20 cellular contexts compared by ENCODE assay signal in the genomic region with DNA sequence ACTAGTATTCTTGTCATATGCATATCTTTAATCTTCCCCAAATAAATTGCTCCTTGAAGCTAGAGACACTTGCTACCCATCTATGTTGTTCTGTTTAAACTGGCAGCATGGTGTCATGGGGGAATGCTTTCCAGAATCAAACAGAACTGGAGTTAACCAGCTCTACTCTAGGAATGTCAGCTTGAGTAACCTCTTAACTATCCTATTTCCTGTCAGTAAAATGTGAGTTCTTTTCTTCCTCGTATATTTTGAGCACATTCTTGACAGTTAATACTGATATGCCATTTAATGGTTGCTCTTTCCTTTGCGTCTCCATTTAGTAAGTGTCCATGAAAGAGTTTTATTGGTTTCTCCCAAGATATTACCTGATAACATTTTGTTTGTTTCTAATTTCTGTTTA. TPM values are rescaled to one million over a fixed set of nuclear protein-coding genes. Genes with fewer than 3 reads are reported as not detected.
DNase-seq lines count a peak whose midpoint lies in the region; ATAC-seq and TF ChIP-seq lines count a peak whose summit lies in the region.
"Had no signal": no experiment of that assay in that cellular context is flagged by ENCODE, and none has a peak within 500 bp of the region (broad histone marks: within the 10 kb centered on the region; RNA-seq: fewer than 3 reads in every experiment).

No MANE protein-coding gene starts in this region.

- peak; percentile 13 for DNase-seq in DMS53 (lab: John Stamatoyannopoulos, UW)
- no peak for DNase-seq in DMS53 treated with DMSO at 0.1 percent for 48 hours (lab: John Stamatoyannopoulos, UW; ENCODE audit: unreplicated experiment)
- peak; percentile 16 for DNase-seq in GM23338 (ENCODE audit: low spot score)
- no peak for DNase-seq in HFFc6
- DNase-seq in globus pallidus (ENCODE audit: low spot score): no peak
- DNase-seq in DMS153 (lab: John Stamatoyannopoulos, UW): no peak
- DNase-seq: 8988T; ACHN; AML-193; BE2C; CD4-positive, CD25-positive, alpha-beta regulatory T cell; CD8-positive, alpha-beta T cell; DND-41; GM23248 had no signal

- TF ChIP-seq CTCF in GM23338 (conservative IDR thresholded peaks at IDR 0.05; ENCODE audit: low read depth in 2 of 2) (no peak), VCaP (conservative IDR thresholded peaks at IDR 0.05) (no peak), neural cell (IDR thresholded peaks at IDR 0.05; ENCODE audit: poor library complexity, severe bottlenecking) (no peak), HFFc6 (IDR thresholded peaks at IDR 0.05) (no peak)

- no peak overlapping the region for H3K9ac ChIP-seq in neural cell (ENCODE audit: low read length)
- H3K9ac ChIP-seq: BLaER1 treated with 17β-estradiol and CSF1 and Interleukin-3, amounts not matched to agents 10 nM and 100 nM; GM23248 had no signal

- H3K4me3 Mint-ChIP-seq in GM23338 (no peak overlapping the region), HFFc6 (no peak overlapping the region)
- H3K4me3 Mint-ChIP-seq: CD4-positive, CD25-positive, alpha-beta regulatory T cell; CD8-positive, alpha-beta T cell had no signal

- H3K79me2 ChIP-seq in GM23338 (replicated peaks; ENCODE audit: insufficient read depth) (no peaks in the 10 kb centered on the region), neural cell (replicated peaks; ENCODE audit: insufficient read depth, low read length) (peaks cover 3% of the 10 kb centered on the region)

- H3K4me3 ChIP-seq in GM23338 (no peak overlapping the region), neural cell (ENCODE audit: low read length) (peak overlapping the region; percentile 23)
- H3K4me3 ChIP-seq: A549; BLaER1 treated with 17β-estradiol and CSF1 and Interleukin-3, amounts not matched to agents 10 nM and 100 nM; GM23248; HAP-1 had no signal

- H3K4me1 Mint-ChIP-seq in GM23338 (peaks cover 37% of the 10 kb centered on the region), HFFc6 (ENCODE audit: low read depth) (no peaks in the 10 kb centered on the region)
- H3K4me1 Mint-ChIP-seq: CD4-positive, CD25-positive, alpha-beta regulatory T cell had no signal

- peak; percentile 82 for TF ChIP-seq EP300 in neural cell (conservative IDR thresholded peaks at IDR 0.05; ENCODE audit: poor library complexity, severe bottlenecking)

- H4K20me1 ChIP-seq in GM23338 (replicated peaks; ENCODE audit: insufficient read depth) (no peaks in the 10 kb centered on the region), neural cell (ENCODE audit: insufficient read depth) (no peaks in the 10 kb centered on the region)
- H4K20me1 ChIP-seq: BLaER1 treated with 17β-estradiol and CSF1 and Interleukin-3, amounts not matched to agents 10 nM and 100 nM had no signal

- H3K27me3 Mint-ChIP-seq in GM23338 (ENCODE audit: insufficient read depth, low read depth, poor library complexity) (peaks cover 9% of the 10 kb centered on the region), HFFc6 (ENCODE audit: insufficient read depth) (no peaks in the 10 kb centered on the region; the same call in 1 of the 2 replicates)
- H3K27me3 Mint-ChIP-seq: CD4-positive, CD25-positive, alpha-beta regulatory T cell had no signal

- no peaks in the 10 kb centered on the region for H3K36me3 ChIP-seq in GM23338 (ENCODE audit: insufficient read depth)
- H3K36me3 ChIP-seq in neural cell (ENCODE audit: insufficient read depth, low read length): no peaks in the 10 kb centered on the region
- H3K36me3 ChIP-seq: BE2C; BLaER1 treated with 17β-estradiol and CSF1 and Interleukin-3, amounts not matched to agents 10 nM and 100 nM; HAP-1 had no signal

- H3K4me1 ChIP-seq in GM23338 (ENCODE audit: insufficient read depth): peaks cover 40% of the 10 kb centered on the region
- H3K4me1 ChIP-seq: A549, BE2C, HAP-1 had no signal

- H3F3A ChIP-seq in GM23338 (replicated peaks; ENCODE audit: low read depth) (0 out of 2 replicates have a peak, but pooled peaks cover 3% of the 10 kb centered on the region), neural cell (ENCODE audit: insufficient read depth, low read length, poor library complexity, severe bottlenecking) (peaks cover 3% of the 10 kb centered on the region)

- H3K4me2 ChIP-seq in GM23338: no peak overlapping the region
- no peak overlapping the region for H3K4me2 ChIP-seq in neural cell (ENCODE audit: low read length)
- H3K4me2 ChIP-seq: A549; BLaER1 treated with 17β-estradiol and CSF1 and Interleukin-3, amounts not matched to agents 10 nM and 100 nM had no signal

- TF ChIP-seq RAD21 in neural cell (conservative IDR thresholded peaks at IDR 0.05): no peak

- H3K9me3 Mint-ChIP-seq in GM23338: no peaks in the 10 kb centered on the region; the same call in 2 of the 3 replicates
- peaks cover 58% of the 10 kb centered on the region for H3K9me3 Mint-ChIP-seq in HFFc6

- no peak overlapping the region for H3K27ac ChIP-seq in GM23338 (ENCODE audit: low read depth)
- H3K27ac ChIP-seq in VCaP: peak overlapping the region; percentile 69
- peak overlapping the region; percentile 48 for H3K27ac ChIP-seq in neural cell (ENCODE audit: low read length)
- H3K27ac ChIP-seq: A549; BLaER1 treated with 17β-estradiol and CSF1 and Interleukin-3, amounts not matched to agents 10 nM and 100 nM; GM23248 had no signal

- ATAC-seq in GM23338: no peak
- ATAC-seq: A549; CD8-positive, alpha-beta T cell had no signal

- H3K36me3 Mint-ChIP-seq in GM23338 (ENCODE audit: low read depth) (peaks cover 8% of the 10 kb centered on the region; the same call in 2 of the 3 replicates), HFFc6 (ENCODE audit: low read depth) (no peaks in the 10 kb centered on the region; the same call in 1 of the 2 replicates)
- H3K36me3 Mint-ChIP-seq: CD4-positive, CD25-positive, alpha-beta regulatory T cell; CD8-positive, alpha-beta T cell had no signal

- H3K9me2 ChIP-seq in GM23338 (ENCODE audit: insufficient read depth) (peaks cover 16% of the 10 kb centered on the region), neural cell (ENCODE audit: insufficient read depth, low read length) (no peaks in the 10 kb centered on the region)

- no peaks in the 10 kb centered on the region for H3K27me3 ChIP-seq in GM23338 (ENCODE audit: insufficient read depth)
- H3K27me3 ChIP-seq in neural cell (ENCODE audit: insufficient read depth, low read depth, low read length): no peaks in the 10 kb centered on the region
- H3K27me3 ChIP-seq: BE2C; BLaER1 treated with 17β-estradiol and CSF1 and Interleukin-3, amounts not matched to agents 10 nM and 100 nM had no signal

- H3K27ac Mint-ChIP-seq in GM23338 (no peak overlapping the region), HFFc6 (no peak overlapping the region)
- H3K27ac Mint-ChIP-seq: CD4-positive, CD25-positive, alpha-beta regulatory T cell; CD8-positive, alpha-beta T cell had no signal

- H2AFZ ChIP-seq in GM23338 (no peak overlapping the region), neural cell (ENCODE audit: low read depth, low read length) (no peak overlapping the region)
- H2AFZ ChIP-seq: GM23248 had no signal

- no peaks in the 10 kb centered on the region for H3K9me3 ChIP-seq in neural cell (ENCODE audit: low read length)
- H3K9me3 ChIP-seq: A549; BE2C; BLaER1 treated with 17β-estradiol and CSF1 and Interleukin-3, amounts not matched to agents 10 nM and 100 nM; Caco-2; HAP-1 had no signal

TF ChIP-seq in neural cell, 6 proteins besides CTCF, POLR2A, EP300 and RAD21:
- TF ChIP-seq, protein P1, sequence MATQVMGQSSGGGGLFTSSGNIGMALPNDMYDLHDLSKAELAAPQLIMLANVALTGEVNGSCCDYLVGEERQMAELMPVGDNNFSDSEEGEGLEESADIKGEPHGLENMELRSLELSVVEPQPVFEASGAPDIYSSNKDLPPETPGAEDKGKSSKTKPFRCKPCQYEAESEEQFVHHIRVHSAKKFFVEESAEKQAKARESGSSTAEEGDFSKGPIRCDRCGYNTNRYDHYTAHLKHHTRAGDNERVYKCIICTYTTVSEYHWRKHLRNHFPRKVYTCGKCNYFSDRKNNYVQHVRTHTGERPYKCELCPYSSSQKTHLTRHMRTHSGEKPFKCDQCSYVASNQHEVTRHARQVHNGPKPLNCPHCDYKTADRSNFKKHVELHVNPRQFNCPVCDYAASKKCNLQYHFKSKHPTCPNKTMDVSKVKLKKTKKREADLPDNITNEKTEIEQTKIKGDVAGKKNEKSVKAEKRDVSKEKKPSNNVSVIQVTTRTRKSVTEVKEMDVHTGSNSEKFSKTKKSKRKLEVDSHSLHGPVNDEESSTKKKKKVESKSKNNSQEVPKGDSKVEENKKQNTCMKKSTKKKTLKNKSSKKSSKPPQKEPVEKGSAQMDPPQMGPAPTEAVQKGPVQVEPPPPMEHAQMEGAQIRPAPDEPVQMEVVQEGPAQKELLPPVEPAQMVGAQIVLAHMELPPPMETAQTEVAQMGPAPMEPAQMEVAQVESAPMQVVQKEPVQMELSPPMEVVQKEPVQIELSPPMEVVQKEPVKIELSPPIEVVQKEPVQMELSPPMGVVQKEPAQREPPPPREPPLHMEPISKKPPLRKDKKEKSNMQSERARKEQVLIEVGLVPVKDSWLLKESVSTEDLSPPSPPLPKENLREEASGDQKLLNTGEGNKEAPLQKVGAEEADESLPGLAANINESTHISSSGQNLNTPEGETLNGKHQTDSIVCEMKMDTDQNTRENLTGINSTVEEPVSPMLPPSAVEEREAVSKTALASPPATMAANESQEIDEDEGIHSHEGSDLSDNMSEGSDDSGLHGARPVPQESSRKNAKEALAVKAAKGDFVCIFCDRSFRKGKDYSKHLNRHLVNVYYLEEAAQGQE (IDR thresholded peaks at IDR 0.05; ENCODE audit: borderline replicate concordance): peak; percentile 91
- no peak for TF ChIP-seq TAF1 (IDR thresholded peaks at IDR 0.05; ENCODE audit: low read depth)
TF ChIP-seq in neural cell: peak in this region for 1.

RNA-seq across cellular contexts. Expression of a gene that starts 23.0 kb away (rescaled TPM):
- total RNA-seq in GM23338 (2014; rRNA removed; shearing (Covaris generic)): 0.08 and 0.49 TPM in 2 replicates
- polyA plus RNA-seq in GM23338 (2016; fragmentation: Nextera tagmentation; extraction: Ambion mirVana): 0.50 and 0.57 TPM in 2 replicates
- polyA plus RNA-seq in neural cell: 19.3 and 39.0 TPM in 2 replicates
- 238 and 256 TPM in 2 replicates for polyA minus RNA-seq in neural cell
- not detected for total RNA-seq in HFFc6 (2021; fragmentation: NEBNext Ultra II Directional; extraction: Animal tissue kit (Norgen Biotek cat#: 25700))
- total RNA-seq: CD4-positive, CD25-positive, alpha-beta regulatory T cell; CD8-positive, alpha-beta T cell; GM23248 had no signal
- polyA plus RNA-seq: A549; CD4-positive, CD25-positive, alpha-beta regulatory T cell; GM23248 had no signal

Comparison
In these comparisons a context has a peak if more than half of its experiments do, and no peak if none do; other contexts are left out.
1. DNase-seq: peak in DMS53 (single experiment) and GM23338 (single experiment); none in DMS53 treated with DMSO at 0.1 percent for 48 hours (single experiment), HFFc6 (single experiment), globus pallidus (single experiment) and DMS153 (single experiment).